In the genomic region with DNA sequence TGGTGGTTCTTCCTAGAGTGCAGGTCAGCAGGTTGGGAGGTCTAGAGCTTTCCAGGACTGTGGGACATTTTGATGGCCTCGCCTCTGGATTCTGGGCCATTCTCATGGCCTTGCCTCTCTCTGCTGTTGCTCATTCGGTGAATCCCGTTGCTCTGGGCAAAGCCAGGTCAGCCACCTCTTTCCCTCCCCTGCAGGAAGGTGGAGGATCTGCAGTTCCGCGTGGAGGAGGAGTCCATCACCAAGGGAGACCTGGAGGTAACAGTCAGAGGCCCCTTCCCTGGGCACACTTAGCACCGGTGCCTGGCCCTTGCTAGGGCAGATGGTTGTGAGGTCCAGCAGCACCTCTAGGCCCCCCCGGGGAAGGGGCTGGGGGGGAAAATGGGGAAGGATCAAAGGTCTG, we compare ENCODE assay signal across 11 cellular contexts.
DNase-seq lines count a peak whose midpoint lies in the region; TF ChIP-seq lines count a peak whose summit lies in the region.
"Had no signal": no experiment of that assay in that cellular context is flagged by ENCODE, and none has a peak within 500 bp of the region (broad histone marks: within the 10 kb centered on the region; RNA-seq: fewer than 3 reads in every experiment).

No MANE protein-coding gene starts in this region.

- no peaks in the 10 kb centered on the region for H3K9me3 Mint-ChIP-seq in nephron progenitor cell
- H3K9me3 Mint-ChIP-seq in immature natural killer cell: no peaks in the 10 kb centered on the region
- H3K9me3 Mint-ChIP-seq: activated T-helper 1 cell treated with anti-CD3 and anti-CD28 coated beads, Interleukin-12 subunit alpha, Interleukin-12 subunit beta, Interleukin-2, Interleukin-4 antibody, amounts not matched to agents 30 ng/mL and 10 ng/mL and 1 ng/mL, durations not matched to agents 14 hours and 24 hours and 36 hours; naive thymus-derived CD4-positive, alpha-beta T cell had no signal

- peaks cover 30% of the 10 kb centered on the region for H3K36me3 Mint-ChIP-seq in nephron progenitor cell (ENCODE audit: low read depth)
- peaks cover 0 to 4% (median 4%) of the 10 kb centered on the region in 3 donors for H3K36me3 Mint-ChIP-seq in immature natural killer cell
- H3K36me3 Mint-ChIP-seq: naive thymus-derived CD4-positive, alpha-beta T cell had no signal

- H3K4me3 Mint-ChIP-seq in nephron progenitor cell (no peak overlapping the region), immature natural killer cell (no peak overlapping the region)
- H3K4me3 Mint-ChIP-seq: activated T-helper 1 cell treated with anti-CD3 and anti-CD28 coated beads, Interleukin-12 subunit alpha, Interleukin-12 subunit beta, Interleukin-2, Interleukin-4 antibody, amounts not matched to agents 30 ng/mL and 10 ng/mL and 1 ng/mL, durations not matched to agents 14 hours and 24 hours and 36 hours; naive thymus-derived CD4-positive, alpha-beta T cell had no signal

- peak; percentile 27 for TF ChIP-seq CTCF in GM12864 (IDR thresholded peaks at IDR 0.05; ENCODE audit: low read depth, low read length, missing control alignments)
- TF ChIP-seq CTCF in nephron progenitor cell (IDR thresholded peaks at IDR 0.05): peak; percentile 37

- H3K27ac Mint-ChIP-seq in nephron progenitor cell (no peak overlapping the region), immature natural killer cell (no peak overlapping the region)
- H3K27ac Mint-ChIP-seq: activated T-helper 1 cell treated with anti-CD3 and anti-CD28 coated beads, Interleukin-12 subunit alpha, Interleukin-12 subunit beta, Interleukin-2, Interleukin-4 antibody, amounts not matched to agents 30 ng/mL and 10 ng/mL and 1 ng/mL, durations not matched to agents 14 hours and 24 hours and 36 hours; naive thymus-derived CD4-positive, alpha-beta T cell had no signal

- H3K4me1 Mint-ChIP-seq in nephron progenitor cell (peaks cover 23% of the 10 kb centered on the region), immature natural killer cell (no peaks in the 10 kb centered on the region)

- no peak overlapping the region for H3K4me3 ChIP-seq in GM12864 (ENCODE audit: low read depth, low read length)
- H3K4me3 ChIP-seq: tibial artery had no signal

- no peak for DNase-seq in GM12864 (ENCODE audit: low read depth)
- peak; percentile 58 for DNase-seq in HuH-7.5 (ENCODE audit: low spot score)
- peak; percentile 44 for DNase-seq in cerebellar cortex (ENCODE audit: low spot score)
- no peak for DNase-seq in nephron progenitor cell
- no peak for DNase-seq in immature natural killer cell
- DNase-seq in NCI-H1694 treated with DMSO at 0.1 percent for 48 hours (lab: John Stamatoyannopoulos, UW): no peak
- no peak for DNase-seq in MV-4-11 (lab: John Stamatoyannopoulos, UW)
- DNase-seq in activated CD8-positive, alpha-beta memory T cell treated with anti-CD3 and anti-CD28 coated beads, Interleukin-2, amount 50 U/mL, for 48 hours: no peak
- DNase-seq: naive thymus-derived CD4-positive, alpha-beta T cell; tibial artery had no signal

- H3K27me3 Mint-ChIP-seq in nephron progenitor cell (ENCODE audit: low read depth, poor library complexity) (no peaks in the 10 kb centered on the region), immature natural killer cell (ENCODE audit: low read depth in 3 of 3) (peaks cover 0 to 3% (median 0%) of the 10 kb centered on the region in 3 donors)
- H3K27me3 Mint-ChIP-seq: naive thymus-derived CD4-positive, alpha-beta T cell had no signal

Comparison
In these comparisons a context has a peak if more than half of its experiments do, and no peak if none do; other contexts are left out.
1. DNase-seq: peak in HuH-7.5 (single experiment) and cerebellar cortex (single experiment); none in GM12864 (single experiment), nephron progenitor cell (single experiment), immature natural killer cell (0 of 3), NCI-H1694 treated with DMSO at 0.1 percent for 48 hours (single experiment), MV-4-11 (single experiment) and activated CD8-positive, alpha-beta memory T cell treated with anti-CD3 and anti-CD28 coated beads, Interleukin-2, amount 50 U/mL, for 48 hours (single experiment).